In the genomic region with DNA sequence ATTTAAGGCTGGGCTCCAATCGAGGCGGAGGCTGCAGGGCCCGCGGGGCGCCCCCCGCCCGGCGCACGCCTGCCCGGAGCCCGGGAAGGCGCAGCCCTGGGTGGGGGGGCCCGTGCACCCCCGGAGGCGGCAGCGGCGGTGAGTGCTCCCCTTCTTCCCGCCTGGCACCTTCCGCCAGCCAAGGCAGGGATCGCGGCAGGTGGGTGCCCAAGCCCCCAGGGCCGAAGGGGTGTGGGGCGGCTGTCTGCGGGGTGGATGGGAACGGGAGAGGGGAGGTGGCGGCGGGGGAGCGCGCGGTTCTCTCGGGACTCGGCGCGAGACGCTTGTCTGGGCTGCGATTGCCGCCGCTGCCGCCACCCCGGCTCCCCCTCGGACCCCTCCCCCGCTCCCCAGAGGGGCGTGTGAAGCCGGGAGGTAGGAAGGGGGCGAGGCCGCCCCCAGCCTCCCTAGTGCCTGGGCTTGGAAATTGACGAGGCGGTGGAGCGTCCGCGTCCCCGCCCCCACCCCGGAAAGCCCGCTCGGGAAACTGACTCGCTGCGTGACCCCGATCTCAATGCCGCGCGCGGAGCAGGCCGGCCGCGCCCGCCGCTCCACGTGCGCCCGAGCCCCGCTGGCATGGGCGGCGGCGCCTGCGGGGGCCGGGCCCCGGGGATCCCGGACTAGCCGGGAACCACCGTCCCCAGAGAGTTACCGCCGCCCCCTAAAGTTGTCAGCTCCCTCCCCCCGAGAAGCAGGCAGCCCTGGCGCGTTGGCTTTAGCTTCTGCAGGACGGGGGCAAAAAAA, we compare ENCODE assay signal across 1 cellular context.
TF ChIP-seq lines count a peak whose summit lies in the region.

No MANE protein-coding gene starts in this region.

TF ChIP-seq in HepG2, 621 proteins besides CTCF, POLR2A, EP300 and RAD21 (continued from another document and continues in another):
- TF ChIP-seq ZNF142 (CRISPR knock-in tag; IDR thresholded peaks at IDR 0.05) (no peak; the same call in 1 of the 2 replicates), ZNF891 (CRISPR knock-in tag; IDR thresholded peaks at IDR 0.05) (no peak), GZF1 (CRISPR knock-in tag; IDR thresholded peaks at IDR 0.05) (no peak), ZNF615 (CRISPR knock-in tag; IDR thresholded peaks at IDR 0.05; ENCODE audit: borderline replicate concordance) (no peak), PLRG1 (conservative IDR thresholded peaks at IDR 0.05) (no peak), ZSCAN12 (CRISPR knock-in tag; IDR thresholded peaks at IDR 0.05) (no peak), TERF1 (CRISPR knock-in tag; IDR thresholded peaks at IDR 0.05) (peak; percentile 74; the same call in 1 of the 2 replicates), ZNF101 (CRISPR knock-in tag; IDR thresholded peaks at IDR 0.05; ENCODE audit: borderline replicate concordance, low read depth) (no peak), CHD2 (IDR thresholded peaks at IDR 0.05; ENCODE audit: low read depth, low read length) (0 out of 2 replicates have a peak, but pooled peaks have one; percentile 59), RFXAP (CRISPR knock-in tag; IDR thresholded peaks at IDR 0.05; ENCODE audit: borderline replicate concordance) (no peak), CBFB (CRISPR knock-in tag; IDR thresholded peaks at IDR 0.05) (no peak), ATRX (CRISPR knock-in tag; IDR thresholded peaks at IDR 0.05; ENCODE audit: borderline replicate concordance) (no peak), ZNF430 (CRISPR knock-in tag; IDR thresholded peaks at IDR 0.05) (no peak), ONECUT2 (CRISPR knock-in tag; IDR thresholded peaks at IDR 0.05) (no peak), ZNF720 (CRISPR knock-in tag; IDR thresholded peaks at IDR 0.05) (no peak)
- TF ChIP-seq, protein P1, sequence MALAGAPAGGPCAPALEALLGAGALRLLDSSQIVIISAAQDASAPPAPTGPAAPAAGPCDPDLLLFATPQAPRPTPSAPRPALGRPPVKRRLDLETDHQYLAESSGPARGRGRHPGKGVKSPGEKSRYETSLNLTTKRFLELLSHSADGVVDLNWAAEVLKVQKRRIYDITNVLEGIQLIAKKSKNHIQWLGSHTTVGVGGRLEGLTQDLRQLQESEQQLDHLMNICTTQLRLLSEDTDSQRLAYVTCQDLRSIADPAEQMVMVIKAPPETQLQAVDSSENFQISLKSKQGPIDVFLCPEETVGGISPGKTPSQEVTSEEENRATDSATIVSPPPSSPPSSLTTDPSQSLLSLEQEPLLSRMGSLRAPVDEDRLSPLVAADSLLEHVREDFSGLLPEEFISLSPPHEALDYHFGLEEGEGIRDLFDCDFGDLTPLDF (CRISPR knock-in tag; IDR thresholded peaks at IDR 0.05) = 0 out of 2 replicates have a peak, but pooled peaks have one; percentile 10
- TF ChIP-seq, protein P2, sequence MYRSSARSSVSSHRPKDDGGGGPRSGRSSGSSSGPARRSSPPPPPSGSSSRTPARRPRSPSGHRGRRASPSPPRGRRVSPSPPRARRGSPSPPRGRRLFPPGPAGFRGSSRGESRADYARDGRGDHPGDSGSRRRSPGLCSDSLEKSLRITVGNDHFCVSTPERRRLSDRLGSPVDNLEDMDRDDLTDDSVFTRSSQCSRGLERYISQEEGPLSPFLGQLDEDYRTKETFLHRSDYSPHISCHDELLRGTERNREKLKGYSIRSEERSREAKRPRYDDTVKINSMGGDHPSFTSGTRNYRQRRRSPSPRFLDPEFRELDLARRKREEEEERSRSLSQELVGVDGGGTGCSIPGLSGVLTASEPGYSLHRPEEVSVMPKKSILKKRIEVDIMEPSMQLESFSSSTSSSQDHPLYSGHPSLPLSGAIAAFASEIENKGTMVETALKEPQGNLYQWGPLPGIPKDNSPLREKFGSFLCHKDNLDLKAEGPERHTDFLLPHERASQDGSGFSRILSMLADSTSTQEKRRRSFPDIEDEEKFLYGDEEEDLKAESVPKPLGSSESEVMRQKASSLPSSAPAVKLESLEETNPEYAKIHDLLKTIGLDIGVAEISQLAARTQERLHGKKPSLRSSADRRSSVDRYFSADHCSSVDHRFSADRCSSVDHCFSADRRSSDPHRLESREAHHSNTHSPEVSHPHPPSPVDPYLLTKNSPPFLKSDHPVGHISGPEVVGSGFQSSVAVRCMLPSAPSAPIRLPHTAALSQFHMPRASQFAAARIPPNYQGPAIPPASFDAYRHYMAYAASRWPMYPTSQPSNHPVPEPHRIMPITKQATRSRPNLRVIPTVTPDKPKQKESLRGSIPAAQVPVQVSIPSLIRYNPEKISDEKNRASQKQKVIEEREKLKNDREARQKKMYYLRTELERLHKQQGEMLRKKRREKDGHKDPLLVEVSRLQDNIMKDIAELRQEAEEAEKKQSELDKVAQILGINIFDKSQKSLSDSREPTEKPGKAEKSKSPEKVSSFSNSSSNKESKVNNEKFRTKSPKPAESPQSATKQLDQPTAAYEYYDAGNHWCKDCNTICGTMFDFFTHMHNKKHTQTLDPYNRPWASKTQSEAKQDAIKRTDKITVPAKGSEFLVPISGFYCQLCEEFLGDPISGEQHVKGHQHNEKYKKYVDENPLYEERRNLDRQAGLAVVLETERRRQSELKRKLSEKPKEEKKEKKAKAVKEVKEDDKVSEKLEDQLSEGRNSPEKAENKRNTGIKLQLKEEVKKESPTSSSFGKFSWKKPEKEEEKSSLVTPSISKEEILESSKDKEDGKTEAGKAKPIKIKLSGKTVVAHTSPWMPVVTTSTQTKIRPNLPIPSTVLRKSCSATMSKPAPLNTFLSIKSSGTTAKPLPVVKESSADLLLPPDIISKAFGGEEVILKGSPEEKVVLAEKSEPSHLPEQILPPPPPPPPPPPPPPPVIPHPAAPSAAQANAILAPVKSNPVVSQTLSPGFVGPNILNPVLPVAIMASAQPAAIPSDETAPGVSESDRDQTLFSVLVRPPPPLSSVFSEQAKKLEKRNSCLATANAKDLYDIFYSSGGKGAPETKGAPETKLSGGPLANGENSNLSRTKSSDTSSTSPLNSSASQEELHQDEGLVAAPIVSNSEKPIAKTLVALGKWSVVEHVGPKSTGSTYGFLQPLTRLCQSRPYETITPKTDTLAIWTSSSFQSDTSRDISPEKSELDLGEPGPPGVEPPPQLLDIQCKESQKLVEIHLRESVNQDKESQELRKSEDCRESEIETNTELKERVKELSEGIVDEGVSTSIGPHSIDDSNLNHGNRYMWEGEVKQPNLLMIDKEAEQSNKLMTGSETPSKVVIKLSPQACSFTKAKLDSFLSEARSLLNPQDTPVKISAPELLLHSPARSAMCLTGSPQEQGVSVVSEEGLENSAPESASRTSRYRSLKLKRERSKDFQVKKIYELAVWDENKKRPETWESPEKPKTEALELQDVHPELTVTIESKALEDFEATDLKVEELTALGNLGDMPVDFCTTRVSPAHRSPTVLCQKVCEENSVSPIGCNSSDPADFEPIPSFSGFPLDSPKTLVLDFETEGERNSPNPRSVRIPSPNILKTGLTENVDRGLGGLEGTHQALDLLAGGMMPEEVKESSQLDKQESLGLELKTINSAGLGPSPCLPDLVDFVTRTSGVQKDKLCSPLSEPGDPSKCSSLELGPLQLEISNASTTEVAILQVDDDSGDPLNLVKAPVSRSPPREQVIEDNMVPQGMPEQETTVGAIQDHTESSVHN (CRISPR knock-in tag; IDR thresholded peaks at IDR 0.05) = no peak
- TF ChIP-seq, protein P3, sequence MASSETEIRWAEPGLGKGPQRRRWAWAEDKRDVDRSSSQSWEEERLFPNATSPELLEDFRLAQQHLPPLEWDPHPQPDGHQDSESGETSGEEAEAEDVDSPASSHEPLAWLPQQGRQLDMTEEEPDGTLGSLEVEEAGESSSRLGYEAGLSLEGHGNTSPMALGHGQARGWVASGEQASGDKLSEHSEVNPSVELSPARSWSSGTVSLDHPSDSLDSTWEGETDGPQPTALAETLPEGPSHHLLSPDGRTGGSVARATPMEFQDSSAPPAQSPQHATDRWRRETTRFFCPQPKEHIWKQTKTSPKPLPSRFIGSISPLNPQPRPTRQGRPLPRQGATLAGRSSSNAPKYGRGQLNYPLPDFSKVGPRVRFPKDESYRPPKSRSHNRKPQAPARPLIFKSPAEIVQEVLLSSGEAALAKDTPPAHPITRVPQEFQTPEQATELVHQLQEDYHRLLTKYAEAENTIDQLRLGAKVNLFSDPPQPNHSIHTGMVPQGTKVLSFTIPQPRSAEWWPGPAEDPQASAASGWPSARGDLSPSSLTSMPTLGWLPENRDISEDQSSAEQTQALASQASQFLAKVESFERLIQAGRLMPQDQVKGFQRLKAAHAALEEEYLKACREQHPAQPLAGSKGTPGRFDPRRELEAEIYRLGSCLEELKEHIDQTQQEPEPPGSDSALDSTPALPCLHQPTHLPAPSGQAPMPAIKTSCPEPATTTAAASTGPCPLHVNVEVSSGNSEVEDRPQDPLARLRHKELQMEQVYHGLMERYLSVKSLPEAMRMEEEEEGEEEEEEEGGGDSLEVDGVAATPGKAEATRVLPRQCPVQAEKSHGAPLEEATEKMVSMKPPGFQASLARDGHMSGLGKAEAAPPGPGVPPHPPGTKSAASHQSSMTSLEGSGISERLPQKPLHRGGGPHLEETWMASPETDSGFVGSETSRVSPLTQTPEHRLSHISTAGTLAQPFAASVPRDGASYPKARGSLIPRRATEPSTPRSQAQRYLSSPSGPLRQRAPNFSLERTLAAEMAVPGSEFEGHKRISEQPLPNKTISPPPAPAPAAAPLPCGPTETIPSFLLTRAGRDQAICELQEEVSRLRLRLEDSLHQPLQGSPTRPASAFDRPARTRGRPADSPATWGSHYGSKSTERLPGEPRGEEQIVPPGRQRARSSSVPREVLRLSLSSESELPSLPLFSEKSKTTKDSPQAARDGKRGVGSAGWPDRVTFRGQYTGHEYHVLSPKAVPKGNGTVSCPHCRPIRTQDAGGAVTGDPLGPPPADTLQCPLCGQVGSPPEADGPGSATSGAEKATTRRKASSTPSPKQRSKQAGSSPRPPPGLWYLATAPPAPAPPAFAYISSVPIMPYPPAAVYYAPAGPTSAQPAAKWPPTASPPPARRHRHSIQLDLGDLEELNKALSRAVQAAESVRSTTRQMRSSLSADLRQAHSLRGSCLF (CRISPR knock-in tag; IDR thresholded peaks at IDR 0.05; ENCODE audit: borderline replicate concordance) = no peak
- TF ChIP-seq, protein P4, sequence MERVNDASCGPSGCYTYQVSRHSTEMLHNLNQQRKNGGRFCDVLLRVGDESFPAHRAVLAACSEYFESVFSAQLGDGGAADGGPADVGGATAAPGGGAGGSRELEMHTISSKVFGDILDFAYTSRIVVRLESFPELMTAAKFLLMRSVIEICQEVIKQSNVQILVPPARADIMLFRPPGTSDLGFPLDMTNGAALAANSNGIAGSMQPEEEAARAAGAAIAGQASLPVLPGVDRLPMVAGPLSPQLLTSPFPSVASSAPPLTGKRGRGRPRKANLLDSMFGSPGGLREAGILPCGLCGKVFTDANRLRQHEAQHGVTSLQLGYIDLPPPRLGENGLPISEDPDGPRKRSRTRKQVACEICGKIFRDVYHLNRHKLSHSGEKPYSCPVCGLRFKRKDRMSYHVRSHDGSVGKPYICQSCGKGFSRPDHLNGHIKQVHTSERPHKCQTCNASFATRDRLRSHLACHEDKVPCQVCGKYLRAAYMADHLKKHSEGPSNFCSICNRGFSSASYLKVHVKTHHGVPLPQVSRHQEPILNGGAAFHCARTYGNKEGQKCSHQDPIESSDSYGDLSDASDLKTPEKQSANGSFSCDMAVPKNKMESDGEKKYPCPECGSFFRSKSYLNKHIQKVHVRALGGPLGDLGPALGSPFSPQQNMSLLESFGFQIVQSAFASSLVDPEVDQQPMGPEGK (CRISPR knock-in tag; IDR thresholded peaks at IDR 0.05) = peak; percentile 91
